1 cellular context compared by ENCODE assay signal in genomic region chr1:63557365-63557987, GRCh38.
TF ChIP-seq lines count a peak whose summit lies in the region.

No MANE protein-coding gene starts in this region.

TF ChIP-seq in H1, 55 proteins besides CTCF, POLR2A, EP300 and RAD21:
- no peak for TF ChIP-seq BACH1 (IDR thresholded peaks at IDR 0.05; ENCODE audit: low read length)
- TF ChIP-seq POLR2AphosphoS5 (IDR thresholded peaks at IDR 0.05; ENCODE audit: low read depth, low read length) = no peak
TF ChIP-seq in H1: peak in this region for 0.
